Comparison of ENCODE assay signal across 8 cellular contexts in genomic region chr12:105329926-105330282, GRCh38. TPM values are rescaled to one million over a fixed set of nuclear protein-coding genes. Genes with fewer than 3 reads are reported as not detected.
DNase-seq lines count a peak whose midpoint lies in the region; ATAC-seq, FAIRE-seq and TF ChIP-seq lines count a peak whose summit lies in the region.

No MANE protein-coding gene starts in this region.

- no peak for TF ChIP-seq POLR2A in right lobe of liver (IDR thresholded peaks at IDR 0.05)

- POLR2A ChIA-PET in activated CD8-positive, alpha-beta T cell treated with anti-CD3 and anti-CD28 coated beads, Interleukin-2, amount 10 ng/mL, durations not matched to agents 7 days and 5 days (lab: Charles Lee), result interaction anchor here (1.1 to 2.6 kb wide), 5 partner anchors 8 to 94 kb away, joined by 3 to 8 read pairs (median 4); partner anchors contain the start of gene APPL2

- WGBS in right lobe of liver (ENCODE audit: insufficient coverage, low coverage, low lambda C conversion rate, missing lambda C conversion rate), result 15% methylated on average over 9 of the region's 9 CpGs

- H3K27ac ChIP-seq in right lobe of liver, result no peak overlapping the region

- DNase-seq in activated CD8-positive, alpha-beta T cell treated with anti-CD3 and anti-CD28 coated beads, Interleukin-2, amount 10 ng/mL, durations not matched to agents 7 days and 5 days, result no peak
- DNase-seq in right lobe of liver (no peak), COLO668 (lab: John Stamatoyannopoulos, UW; ENCODE audit: unreplicated experiment) (no peak), head of caudate nucleus (no peak), HTR-8/SVneo (ENCODE audit: insufficient read length, low spot score) (no peak)
- no peak for DNase-seq in effector CD4-positive, alpha-beta T cell

- no peaks in the 10 kb centered on the region for H3K27me3 Mint-ChIP-seq in activated CD8-positive, alpha-beta T cell treated with anti-CD3 and anti-CD28 coated beads, Interleukin-2, amount 10 ng/mL, durations not matched to agents 7 days and 5 days (ENCODE audit: low read depth)

- peak overlapping the region; percentile 82 for H3K27ac Mint-ChIP-seq in activated CD8-positive, alpha-beta T cell treated with anti-CD3 and anti-CD28 coated beads, Interleukin-2, amount 10 ng/mL, durations not matched to agents 7 days and 5 days

- H3K4me3 ChIP-seq in right lobe of liver, result peak overlapping the region in 2 of 3 donors; percentile 58 to 69

- no peaks in the 10 kb centered on the region for H3K9me3 ChIP-seq in right lobe of liver

- no peak for FAIRE-seq in HTR-8/SVneo (lab: Jason Lieb, UNC)

- TF ChIP-seq CTCF in right lobe of liver (IDR thresholded peaks at IDR 0.05), result no peak

- H3K9me3 Mint-ChIP-seq in activated CD8-positive, alpha-beta T cell treated with anti-CD3 and anti-CD28 coated beads, Interleukin-2, amount 10 ng/mL, durations not matched to agents 7 days and 5 days (ENCODE audit: insufficient read depth), result no peaks in the 10 kb centered on the region

- peak; percentile 1 for ATAC-seq in GM18867 (IDR thresholded peaks at IDR 0.05; ENCODE audit: unreplicated experiment)
- ATAC-seq in HG02970 (IDR thresholded peaks at IDR 0.05; ENCODE audit: low FRiP score, unreplicated experiment), result peak; percentile 1
- peak; percentile 40 for ATAC-seq in activated CD8-positive, alpha-beta T cell treated with anti-CD3 and anti-CD28 coated beads, Interleukin-2, amount 10 ng/mL, durations not matched to agents 7 days and 5 days
- no peak for ATAC-seq in right lobe of liver

- no peaks in the 10 kb centered on the region for H3K27me3 ChIP-seq in right lobe of liver

- intact Hi-C loops in right lobe of liver (cut with DNase I), result no loop called here
- intact Hi-C loops in head of caudate nucleus (cut with DNase I), result no loop called here

- peaks cover 39% of the 10 kb centered on the region for H3K36me3 Mint-ChIP-seq in activated CD8-positive, alpha-beta T cell treated with anti-CD3 and anti-CD28 coated beads, Interleukin-2, amount 10 ng/mL, durations not matched to agents 7 days and 5 days (ENCODE audit: low read depth)

- CTCF ChIA-PET in activated CD8-positive, alpha-beta T cell treated with anti-CD3 and anti-CD28 coated beads, Interleukin-2, amount 10 ng/mL, durations not matched to agents 7 days and 5 days (lab: Charles Lee), result interaction anchor here (0.9 to 5.2 kb wide), 4 partner anchors 9 to 53 kb away, joined by 3 to 36 read pairs (median 13); no protein-coding TSS in a partner anchor

- H3K4me3 Mint-ChIP-seq in activated CD8-positive, alpha-beta T cell treated with anti-CD3 and anti-CD28 coated beads, Interleukin-2, amount 10 ng/mL, durations not matched to agents 7 days and 5 days, result peak overlapping the region; percentile 65

- peaks cover 77% of the 10 kb centered on the region for H3K4me1 Mint-ChIP-seq in activated CD8-positive, alpha-beta T cell treated with anti-CD3 and anti-CD28 coated beads, Interleukin-2, amount 10 ng/mL, durations not matched to agents 7 days and 5 days (ENCODE audit: low read depth)

- peaks cover 0 to 7% (median 0%) of the 10 kb centered on the region in 4 donors for H3K4me1 ChIP-seq in right lobe of liver

- no peaks in the 10 kb centered on the region for H3K36me3 ChIP-seq in right lobe of liver

RNA-seq across cellular contexts. Expression of gene C12orf75, which starts 0.6 kb away (rescaled TPM):
- total RNA-seq in activated CD8-positive, alpha-beta T cell treated with anti-CD3 and anti-CD28 coated beads, Interleukin-2, amount 10 ng/mL, durations not matched to agents 7 days and 5 days, result 100 to 1,000 TPM; 301 to 311 TPM
- total RNA-seq in right lobe of liver, result 1 to 10 TPM; 1.3 to 5.5 (median 2.7) TPM

Comparison
In these comparisons a context has a peak if more than half of its experiments do, and no peak if none do; other contexts are left out.
1. ATAC-seq: peak in GM18867 (single experiment), HG02970 (single experiment) and activated CD8-positive, alpha-beta T cell treated with anti-CD3 and anti-CD28 coated beads, Interleukin-2, amount 10 ng/mL, durations not matched to agents 7 days and 5 days (single experiment); none in right lobe of liver (0 of 4).
2. RNA of gene C12orf75, which starts 0.6 kb away (total RNA-seq): 301 to 311 TPM in activated CD8-positive, alpha-beta T cell treated with anti-CD3 and anti-CD28 coated beads, Interleukin-2, amount 10 ng/mL, durations not matched to agents 7 days and 5 days; 1.3 to 5.5 TPM in right lobe of liver; every median in the first group is over 10 times any median in the second.